In genomic region chrX:119682019-119682989, GRCh38 we compare ENCODE assay signal across 11 cellular contexts.
DNase-seq lines count a peak whose midpoint lies in the region; ATAC-seq lines count a peak whose summit lies in the region.
"Had no signal": no experiment of that assay in that cellular context is flagged by ENCODE, and none has a peak within 500 bp of the region (broad histone marks: within the 10 kb centered on the region; RNA-seq: fewer than 3 reads in every experiment).

No MANE protein-coding gene starts in this region.

- no peaks in the 10 kb centered on the region for H3K27me3 ChIP-seq in effector memory CD4-positive, alpha-beta T cell (replicated peaks; ENCODE audit: control insufficient read depth, insufficient read depth, low read length, poor library complexity, severe bottlenecking)
- H3K27me3 ChIP-seq: upper lobe of right lung had no signal

- peak overlapping the region; percentile 41 for H3K4me3 ChIP-seq in effector memory CD4-positive, alpha-beta T cell (ENCODE audit: insufficient read depth, low read depth, low read length, poor library complexity, severe bottlenecking)
- H3K4me3 ChIP-seq: smooth muscle cell, upper lobe of right lung had no signal

- no peaks in the 10 kb centered on the region for H3K9me3 ChIP-seq in effector memory CD4-positive, alpha-beta T cell (ENCODE audit: control insufficient read depth, low read length)
- H3K9me3 ChIP-seq: upper lobe of right lung had no signal

- ATAC-seq in GM19467 (IDR thresholded peaks at IDR 0.05; ENCODE audit: unreplicated experiment) = peak; percentile 30
- ATAC-seq in GM18520 (IDR thresholded peaks at IDR 0.05; ENCODE audit: unreplicated experiment) = no peak
- no peak for ATAC-seq in GM18517 (IDR thresholded peaks at IDR 0.05; ENCODE audit: unreplicated experiment)
- ATAC-seq: upper lobe of right lung had no signal

- peak; percentile 43 for DNase-seq in GF-D8 (lab: John Stamatoyannopoulos, UW)
- peak; percentile 56 for DNase-seq in NOMO-1 treated with DMSO at 0.1 percent for 48 hours (lab: John Stamatoyannopoulos, UW; ENCODE audit: unreplicated experiment)
- DNase-seq in effector memory CD4-positive, alpha-beta T cell = peak in 1 of 3 donors; percentile 45
- DNase-seq in islet precursor cell = no peak
- DNase-seq in stimulated activated CD4-positive, alpha-beta T cell treated with anti-CD3 and anti-CD28 coated beads, Interleukin-2, amount 100 ng/mL, for 48 hours = no peak
- DNase-seq: NCI-H524, upper lobe of right lung had no signal

- H3K27ac ChIP-seq in effector memory CD4-positive, alpha-beta T cell (ENCODE audit: insufficient read depth, low read length, poor library complexity, severe bottlenecking) = peak overlapping the region; percentile 94
- H3K27ac ChIP-seq: upper lobe of right lung had no signal

- peaks cover 55% of the 10 kb centered on the region for H3K4me1 ChIP-seq in effector memory CD4-positive, alpha-beta T cell (ENCODE audit: control insufficient read depth, insufficient read depth, low read length, poor library complexity, severe bottlenecking)

- no peaks in the 10 kb centered on the region for H3K36me3 ChIP-seq in effector memory CD4-positive, alpha-beta T cell (ENCODE audit: control insufficient read depth, insufficient read depth, low read length)
- H3K36me3 ChIP-seq: upper lobe of right lung had no signal

Comparison
In these comparisons a context has a peak if more than half of its experiments do, and no peak if none do; other contexts are left out.
1. DNase-seq: peak in GF-D8 (single experiment) and NOMO-1 treated with DMSO at 0.1 percent for 48 hours (single experiment); none in islet precursor cell (single experiment) and stimulated activated CD4-positive, alpha-beta T cell treated with anti-CD3 and anti-CD28 coated beads, Interleukin-2, amount 100 ng/mL, for 48 hours (0 of 2).